20 cellular contexts compared by ENCODE assay signal in the genomic region with DNA sequence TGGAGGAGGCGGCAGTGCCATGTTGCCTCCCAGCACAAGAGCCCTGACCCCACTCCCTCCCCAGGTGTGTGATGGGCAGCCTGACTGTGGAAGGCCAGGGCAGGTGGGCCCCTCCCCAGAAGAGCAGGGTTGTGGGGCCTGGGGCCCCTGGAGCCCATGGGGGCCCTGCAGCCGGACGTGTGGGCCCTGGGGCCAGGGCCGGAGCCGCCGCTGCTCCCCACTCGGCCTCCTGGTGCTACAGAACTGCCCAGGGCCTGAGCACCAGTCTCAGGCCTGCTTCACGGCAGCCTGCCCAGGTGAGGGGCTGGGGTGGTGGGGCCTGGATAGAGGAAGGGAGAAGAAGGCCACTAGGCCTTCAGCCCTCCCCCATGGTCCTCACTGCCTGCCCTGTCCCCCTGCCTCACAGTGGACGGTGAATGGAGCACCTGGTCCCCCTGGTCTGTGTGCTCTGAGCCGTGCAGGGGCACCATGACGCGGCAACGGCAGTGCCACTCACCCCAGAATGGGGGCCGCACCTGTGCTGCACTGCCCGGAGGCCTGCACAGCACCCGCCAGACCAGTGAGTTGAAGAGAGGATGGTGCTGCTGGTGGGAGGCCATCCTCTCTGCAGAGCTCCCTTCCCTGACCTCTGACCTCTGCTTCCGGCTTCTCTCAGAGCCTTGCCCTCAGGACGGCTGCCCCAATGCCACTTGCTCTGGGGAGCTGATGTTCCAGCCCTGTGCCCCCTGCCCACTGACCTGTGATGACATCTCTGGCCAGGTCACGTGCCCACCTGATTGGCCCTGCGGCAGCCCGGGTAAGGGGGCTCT. TPM values are rescaled to one million over a fixed set of nuclear protein-coding genes. Genes with fewer than 3 reads are reported as not detected.
DNase-seq lines count a peak whose midpoint lies in the region; ATAC-seq and TF ChIP-seq lines count a peak whose summit lies in the region.
"Had no signal": no experiment of that assay in that cellular context is flagged by ENCODE, and none has a peak within 500 bp of the region (broad histone marks: within the 10 kb centered on the region; RNA-seq: fewer than 3 reads in every experiment).

No MANE protein-coding gene starts in this region.

- no peak overlapping the region for H3K4me3 Mint-ChIP-seq in stimulated activated memory B cell treated with anti-CD40 and anti-IgM and Interleukin-4, amounts not matched to agents 10 μg/mL and 1 μg/mL and 100 μg/mL, for 72 hours
- H3K4me3 Mint-ChIP-seq: B cell; CD4-positive, CD25-positive, alpha-beta regulatory T cell; CD8-positive, alpha-beta T cell; GM23338; H9; HFFc6 had no signal

- no peak overlapping the region for H4K8ac ChIP-seq in mesendoderm (ENCODE audit: low read depth, low read length)
- no peak overlapping the region for H4K8ac ChIP-seq in trophoblast cell (ENCODE audit: low read depth, low read length)

- H3K36me3 ChIP-seq in heart left ventricle (no peaks in the 10 kb centered on the region), HEK293 (ENCODE audit: control insufficient read depth in 2 of 2, insufficient read depth in 1 of 2, low read length in 2 of 2) (no peaks in the 10 kb centered on the region), mesendoderm (ENCODE audit: control insufficient read depth, insufficient read depth, low read length) (no peaks in the 10 kb centered on the region), trophoblast cell (ENCODE audit: control insufficient read depth in 1 of 2, insufficient read depth in 2 of 2, low read length in 2 of 2) (no peaks in the 10 kb centered on the region)
- H3K36me3 ChIP-seq: BLaER1 had no signal

- TF ChIP-seq CTCF in heart left ventricle (IDR thresholded peaks at IDR 0.05) (no peak), HEK293 (tag by site-specific recombination; IDR thresholded peaks at IDR 0.05) (no peak)

- H3K9me3 ChIP-seq in right cardiac atrium (ENCODE audit: control insufficient read depth, low read length) (no peaks in the 10 kb centered on the region), heart left ventricle (no peaks in the 10 kb centered on the region), HEK293 (ENCODE audit: control insufficient read depth, insufficient read depth, low read depth, low read length) (no peaks in the 10 kb centered on the region), trophoblast cell (ENCODE audit: insufficient read depth, low read depth, low read length) (peaks cover 4% of the 10 kb centered on the region)
- H3K9me3 ChIP-seq: BLaER1, Caco-2 had no signal

- no peak for ATAC-seq in right cardiac atrium
- ATAC-seq in heart left ventricle = no peak
- peak; percentile 2 for ATAC-seq in stimulated activated memory B cell treated with anti-CD40 and anti-IgM and Interleukin-4, amounts not matched to agents 10 μg/mL and 1 μg/mL and 100 μg/mL, for 72 hours
- ATAC-seq: CD8-positive, alpha-beta T cell; HCT116 had no signal

- H2BK5ac ChIP-seq in mesendoderm (ENCODE audit: low read length) (no peak overlapping the region), trophoblast cell (ENCODE audit: low read depth, low read length, poor library complexity) (no peak overlapping the region)

- H3K56ac ChIP-seq in mesendoderm (ENCODE audit: low read length) = no peak overlapping the region

- H2AFZ ChIP-seq in trophoblast cell (ENCODE audit: insufficient read depth, low read length, poor library complexity) = no peak overlapping the region

- peaks cover 91% of the 10 kb centered on the region for H3K27me3 Mint-ChIP-seq in stimulated activated memory B cell treated with anti-CD40 and anti-IgM and Interleukin-4, amounts not matched to agents 10 μg/mL and 1 μg/mL and 100 μg/mL, for 72 hours

- no peak overlapping the region for H4K5ac ChIP-seq in mesendoderm (ENCODE audit: low read length)

- H3K4me1 Mint-ChIP-seq in stimulated activated memory B cell treated with anti-CD40 and anti-IgM and Interleukin-4, amounts not matched to agents 10 μg/mL and 1 μg/mL and 100 μg/mL, for 72 hours = no peaks in the 10 kb centered on the region
- H3K4me1 Mint-ChIP-seq: B cell had no signal

- no peaks in the 10 kb centered on the region for H3K9me3 Mint-ChIP-seq in stimulated activated memory B cell treated with anti-CD40 and anti-IgM and Interleukin-4, amounts not matched to agents 10 μg/mL and 1 μg/mL and 100 μg/mL, for 72 hours
- H3K9me3 Mint-ChIP-seq: CD8-positive, alpha-beta T cell; GM23338; H9; HFFc6 had no signal

- H3K79me2 ChIP-seq in mesendoderm (ENCODE audit: control insufficient read depth, insufficient read depth, low read length) (no peaks in the 10 kb centered on the region), trophoblast cell (ENCODE audit: control insufficient read depth, insufficient read depth, low read length, poor library complexity) (no peaks in the 10 kb centered on the region)

- H3K36me3 Mint-ChIP-seq in stimulated activated memory B cell treated with anti-CD40 and anti-IgM and Interleukin-4, amounts not matched to agents 10 μg/mL and 1 μg/mL and 100 μg/mL, for 72 hours = no peaks in the 10 kb centered on the region
- H3K36me3 Mint-ChIP-seq: CD4-positive, CD25-positive, alpha-beta regulatory T cell; CD8-positive, alpha-beta T cell had no signal

- DNase-seq in right cardiac atrium = peak in 2 of 3 donors; percentile 40 to 43
- no peak for DNase-seq in heart left ventricle
- DNase-seq in mesendoderm = no peak
- no peak for DNase-seq in GM19238 (ENCODE audit: insufficient read length, low spot score)
- no peak for DNase-seq in trophoblast cell
- DNase-seq: Caco-2; CD4-positive, CD25-positive, alpha-beta regulatory T cell; CD8-positive, alpha-beta T cell; DMS153; DND-41; H9; HFFc6 had no signal

- TF ChIP-seq POLR2A in heart left ventricle (IDR thresholded peaks at IDR 0.05) = no peak

- H3K4me1 ChIP-seq in right cardiac atrium (ENCODE audit: control insufficient read depth, insufficient read depth, low read length) = no peaks in the 10 kb centered on the region
- H3K4me1 ChIP-seq in heart left ventricle = peaks cover 0 to 20% (median 6%) of the 10 kb centered on the region in 12 donors
- H3K4me1 ChIP-seq in HEK293 (ENCODE audit: control insufficient read depth, insufficient read depth, low read length) = no peaks in the 10 kb centered on the region
- no peaks in the 10 kb centered on the region for H3K4me1 ChIP-seq in mesendoderm (ENCODE audit: control insufficient read depth, low read depth, low read length)
- no peaks in the 10 kb centered on the region for H3K4me1 ChIP-seq in trophoblast cell (ENCODE audit: control insufficient read depth in 1 of 2, insufficient read depth in 2 of 2, low read length in 2 of 2)
- H3K4me1 ChIP-seq: Caco-2 had no signal

- no peak overlapping the region for H4K91ac ChIP-seq in trophoblast cell (ENCODE audit: low read depth, low read length)

- no peak overlapping the region for H3K9ac ChIP-seq in mesendoderm (ENCODE audit: low read length)
- no peak overlapping the region for H3K9ac ChIP-seq in trophoblast cell (ENCODE audit: low read length)
- H3K9ac ChIP-seq: BLaER1 had no signal

- no peak overlapping the region for H2BK15ac ChIP-seq in mesendoderm (replicated peaks; ENCODE audit: low read depth)

- H3K23ac ChIP-seq in mesendoderm (ENCODE audit: low read length) = no peak overlapping the region
- H3K23ac ChIP-seq in trophoblast cell (ENCODE audit: low read length) = no peak overlapping the region

- H3K18ac ChIP-seq in mesendoderm (ENCODE audit: low read length) = no peak overlapping the region
- no peak overlapping the region for H3K18ac ChIP-seq in trophoblast cell (ENCODE audit: low read length)

- H3K4me2 ChIP-seq in mesendoderm (ENCODE audit: low read length) (no peak overlapping the region), trophoblast cell (ENCODE audit: low read length) (no peak overlapping the region)
- H3K4me2 ChIP-seq: BLaER1 had no signal

- H3K4ac ChIP-seq in mesendoderm (ENCODE audit: low read depth, low read length) (no peak overlapping the region), trophoblast cell (ENCODE audit: low read depth, low read length) (no peak overlapping the region)

- H2BK12ac ChIP-seq in trophoblast cell (ENCODE audit: low read length) = no peak overlapping the region

- CTCF ChIA-PET in HEK293 (lab: Yijun Ruan, JAX) = interaction anchor here (1.1 to 1.9 kb wide), 2 partner anchors 13 to 17 kb away, joined by 5 to 6 read pairs; no protein-coding TSS in a partner anchor

- H2BK120ac ChIP-seq in mesendoderm (ENCODE audit: low read depth, low read length) = no peak overlapping the region
- H2BK120ac ChIP-seq in trophoblast cell (ENCODE audit: insufficient read depth, low read length, poor library complexity) = no peak overlapping the region

- H4K12ac ChIP-seq in trophoblast cell (ENCODE audit: low read depth, low read length) = no peak overlapping the region

- intact Hi-C loops in right cardiac atrium (cut with DNase I) = no loop called here
- intact Hi-C loops in heart left ventricle (cut with DNase I) = no loop called here

- H3K27me3 ChIP-seq in right cardiac atrium (ENCODE audit: control insufficient read depth, insufficient read depth) (no peaks in the 10 kb centered on the region), heart left ventricle (peaks cover 3 to 47% (median 28%) of the 10 kb centered on the region in 9 donors), mesendoderm (ENCODE audit: insufficient read depth, low read length, poor library complexity) (peaks cover 10% of the 10 kb centered on the region), trophoblast cell (ENCODE audit: insufficient read depth, low read length) (peaks cover 17% of the 10 kb centered on the region)
- H3K27me3 ChIP-seq: BLaER1 had no signal

- POLR2A ChIA-PET in HEK293 (lab: Yijun Ruan, JAX) = no interaction called here

- no peak overlapping the region for H3K14ac ChIP-seq in trophoblast cell (ENCODE audit: low read length)

- H3K4me3 ChIP-seq in right cardiac atrium (ENCODE audit: low read length) (no peak overlapping the region), heart left ventricle (no peak overlapping the region), HEK293 (ENCODE audit: low read depth, low read length) (no peak overlapping the region), mesendoderm (ENCODE audit: low read length) (no peak overlapping the region), trophoblast cell (ENCODE audit: low read depth, low read length) (no peak overlapping the region)
- H3K4me3 ChIP-seq: BLaER1 had no signal

- H3K79me1 ChIP-seq in mesendoderm (ENCODE audit: low read length) (no peaks in the 10 kb centered on the region), trophoblast cell (ENCODE audit: low read length) (no peaks in the 10 kb centered on the region)

- H2AK5ac ChIP-seq in mesendoderm (ENCODE audit: low read length) = no peak overlapping the region
- H2AK5ac ChIP-seq in trophoblast cell (ENCODE audit: low read length) = no peak overlapping the region

- H3K27ac Mint-ChIP-seq in stimulated activated memory B cell treated with anti-CD40 and anti-IgM and Interleukin-4, amounts not matched to agents 10 μg/mL and 1 μg/mL and 100 μg/mL, for 72 hours = no peak overlapping the region
- H3K27ac Mint-ChIP-seq: B cell; CD4-positive, CD25-positive, alpha-beta regulatory T cell; CD8-positive, alpha-beta T cell; GM23338; H9; HFFc6 had no signal

- no peak overlapping the region for H3K27ac ChIP-seq in right cardiac atrium (ENCODE audit: low read length)
- H3K27ac ChIP-seq in heart left ventricle = no peak overlapping the region
- H3K27ac ChIP-seq in HEK293 (ENCODE audit: extremely low read depth, low read depth, low read length) = no peak overlapping the region
- peak overlapping the region; percentile 26 for H3K27ac ChIP-seq in mesendoderm (ENCODE audit: low read depth, low read length)
- H3K27ac ChIP-seq in trophoblast cell (ENCODE audit: low read depth, low read length) = no peak overlapping the region
- H3K27ac ChIP-seq: 22Rv1, BLaER1, C4-2B had no signal

- 93% methylated on average over 21 of the region's 21 CpGs for WGBS in right cardiac atrium
- WGBS in heart left ventricle, 4 donors = 96 to 97% (median 96%) methylated on average over 6 to 21 of the region's 21 CpGs
- no CpG with 5 or more reads among the region's 21 CpGs for WGBS in mesendoderm (ENCODE audit: extremely low coverage, insufficient coverage, low lambda C conversion rate)
- WGBS in trophoblast cell (ENCODE audit: extremely low coverage, insufficient coverage, insufficient read length) = no CpG with 5 or more reads among the region's 21 CpGs

RNA-seq across cellular contexts. Expression of a gene that starts 18.2 kb away (rescaled TPM):
- 10 to 100 TPM; 10.4 to 15.6 (median 11.6) TPM for total RNA-seq in right cardiac atrium
- polyA plus RNA-seq in right cardiac atrium = 6.6 TPM
- total RNA-seq in heart left ventricle = 1 to 10 TPM; 2.6 to 9.5 (median 5.1) TPM
- 1 to 10 TPM; 3.6 to 4.7 TPM for polyA plus RNA-seq in heart left ventricle
- 0.04 TPM for polyA plus RNA-seq in mesendoderm (2013, experiment 1 of 2)
- 0.08 TPM for polyA plus RNA-seq in mesendoderm (2013, experiment 2 of 2)
- polyA plus RNA-seq in trophoblast cell (2013) = 0.72 and 1.0 TPM in 2 replicates

RNA-seq across cellular contexts. Expression of a gene that starts 46.6 kb away (rescaled TPM):
- total RNA-seq in right cardiac atrium (10 to 100 TPM in 3 of 4 donors, 1 to 10 TPM in 1; 9.0 to 15.9 (median 14.2) TPM), heart left ventricle (10 to 100 TPM in 4 of 9 donors, 1 to 10 TPM in 5; 8.0 to 18.1 (median 9.8) TPM)
- polyA plus RNA-seq in right cardiac atrium (7.8 TPM), heart left ventricle (1 to 10 TPM; 6.9 TPM)
- polyA plus RNA-seq in mesendoderm (2013, experiment 1 of 2) = 0.20 TPM
- 0.42 TPM for polyA plus RNA-seq in mesendoderm (2013, experiment 2 of 2)
- polyA plus RNA-seq in trophoblast cell (2013) = 3.1 and 3.3 TPM in 2 replicates

Comparison
In these comparisons a context has a peak if more than half of its experiments do, and no peak if none do; other contexts are left out.
1. DNase-seq: peak in right cardiac atrium (2 of 3); none in heart left ventricle (0 of 5), mesendoderm (single experiment), GM19238 (single experiment) and trophoblast cell (0 of 2).